In the genomic region with DNA sequence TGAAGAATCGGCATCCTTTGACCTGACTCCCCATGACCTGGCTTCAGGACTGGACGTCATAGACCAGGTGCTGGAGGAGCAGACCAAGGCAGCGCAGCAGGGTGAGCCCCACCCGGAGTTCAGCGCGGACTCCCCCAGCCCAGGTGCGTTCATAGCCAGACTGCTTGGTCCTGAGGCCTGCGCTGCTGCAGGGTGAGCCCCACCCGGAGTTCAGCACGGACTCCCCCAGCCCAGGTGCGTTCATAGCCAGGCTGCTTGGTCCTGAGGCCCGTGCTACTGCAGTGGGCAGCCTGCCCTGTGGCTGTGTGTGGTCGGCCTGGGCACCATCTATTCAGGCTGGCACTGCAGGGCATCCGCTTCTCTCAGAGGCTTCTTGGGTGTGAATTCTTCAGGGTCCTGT, we compare ENCODE assay signal across 1 cellular context.
TF ChIP-seq lines count a peak whose summit lies in the region.

No MANE protein-coding gene starts in this region.

TF ChIP-seq in WTC11, 78 proteins besides CTCF, POLR2A, EP300 and RAD21 (continued from another document):
- TF ChIP-seq, protein P1, sequence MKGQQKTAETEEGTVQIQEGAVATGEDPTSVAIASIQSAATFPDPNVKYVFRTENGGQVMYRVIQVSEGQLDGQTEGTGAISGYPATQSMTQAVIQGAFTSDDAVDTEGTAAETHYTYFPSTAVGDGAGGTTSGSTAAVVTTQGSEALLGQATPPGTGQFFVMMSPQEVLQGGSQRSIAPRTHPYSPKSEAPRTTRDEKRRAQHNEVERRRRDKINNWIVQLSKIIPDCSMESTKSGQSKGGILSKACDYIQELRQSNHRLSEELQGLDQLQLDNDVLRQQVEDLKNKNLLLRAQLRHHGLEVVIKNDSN (CRISPR knock-in tag; IDR thresholded peaks at IDR 0.05), result no peak
- no peak for TF ChIP-seq ZBTB21 (CRISPR knock-in tag; IDR thresholded peaks at IDR 0.05; ENCODE audit: borderline replicate concordance)
- no peak for TF ChIP-seq ESRRA (CRISPR knock-in tag; IDR thresholded peaks at IDR 0.05; ENCODE audit: borderline replicate concordance)
- TF ChIP-seq, protein P2, sequence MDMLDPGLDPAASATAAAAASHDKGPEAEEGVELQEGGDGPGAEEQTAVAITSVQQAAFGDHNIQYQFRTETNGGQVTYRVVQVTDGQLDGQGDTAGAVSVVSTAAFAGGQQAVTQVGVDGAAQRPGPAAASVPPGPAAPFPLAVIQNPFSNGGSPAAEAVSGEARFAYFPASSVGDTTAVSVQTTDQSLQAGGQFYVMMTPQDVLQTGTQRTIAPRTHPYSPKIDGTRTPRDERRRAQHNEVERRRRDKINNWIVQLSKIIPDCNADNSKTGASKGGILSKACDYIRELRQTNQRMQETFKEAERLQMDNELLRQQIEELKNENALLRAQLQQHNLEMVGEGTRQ (CRISPR knock-in tag; IDR thresholded peaks at IDR 0.05), result no peak
- TF ChIP-seq ZNF396 (CRISPR knock-in tag; IDR thresholded peaks at IDR 0.05; ENCODE audit: borderline replicate concordance), result no peak
- no peak for TF ChIP-seq NR3C1 (CRISPR knock-in tag; conservative IDR thresholded peaks at IDR 0.05; ENCODE audit: low read depth)
- no peak for TF ChIP-seq GABPB1 (CRISPR knock-in tag; IDR thresholded peaks at IDR 0.05)
- TF ChIP-seq NFATC4 (CRISPR knock-in tag; IDR thresholded peaks at IDR 0.05), result no peak
- TF ChIP-seq FOXK1 (CRISPR knock-in tag; IDR thresholded peaks at IDR 0.05), result no peak
- no peak for TF ChIP-seq GRHL2 (CRISPR knock-in tag; IDR thresholded peaks at IDR 0.05; ENCODE audit: insufficient replicate concordance, severe bottlenecking)
- no peak for TF ChIP-seq RELA (CRISPR knock-in tag; IDR thresholded peaks at IDR 0.05; ENCODE audit: borderline replicate concordance)
- TF ChIP-seq, protein P3, sequence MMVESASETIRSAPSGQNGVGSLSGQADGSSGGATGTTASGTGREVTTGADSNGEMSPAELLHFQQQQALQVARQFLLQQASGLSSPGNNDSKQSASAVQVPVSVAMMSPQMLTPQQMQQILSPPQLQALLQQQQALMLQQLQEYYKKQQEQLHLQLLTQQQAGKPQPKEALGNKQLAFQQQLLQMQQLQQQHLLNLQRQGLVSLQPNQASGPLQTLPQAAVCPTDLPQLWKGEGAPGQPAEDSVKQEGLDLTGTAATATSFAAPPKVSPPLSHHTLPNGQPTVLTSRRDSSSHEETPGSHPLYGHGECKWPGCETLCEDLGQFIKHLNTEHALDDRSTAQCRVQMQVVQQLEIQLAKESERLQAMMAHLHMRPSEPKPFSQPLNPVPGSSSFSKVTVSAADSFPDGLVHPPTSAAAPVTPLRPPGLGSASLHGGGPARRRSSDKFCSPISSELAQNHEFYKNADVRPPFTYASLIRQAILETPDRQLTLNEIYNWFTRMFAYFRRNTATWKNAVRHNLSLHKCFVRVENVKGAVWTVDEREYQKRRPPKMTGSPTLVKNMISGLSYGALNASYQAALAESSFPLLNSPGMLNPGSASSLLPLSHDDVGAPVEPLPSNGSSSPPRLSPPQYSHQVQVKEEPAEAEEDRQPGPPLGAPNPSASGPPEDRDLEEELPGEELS (CRISPR knock-in tag; IDR thresholded peaks at IDR 0.05), result no peak
- TF ChIP-seq, protein P4, sequence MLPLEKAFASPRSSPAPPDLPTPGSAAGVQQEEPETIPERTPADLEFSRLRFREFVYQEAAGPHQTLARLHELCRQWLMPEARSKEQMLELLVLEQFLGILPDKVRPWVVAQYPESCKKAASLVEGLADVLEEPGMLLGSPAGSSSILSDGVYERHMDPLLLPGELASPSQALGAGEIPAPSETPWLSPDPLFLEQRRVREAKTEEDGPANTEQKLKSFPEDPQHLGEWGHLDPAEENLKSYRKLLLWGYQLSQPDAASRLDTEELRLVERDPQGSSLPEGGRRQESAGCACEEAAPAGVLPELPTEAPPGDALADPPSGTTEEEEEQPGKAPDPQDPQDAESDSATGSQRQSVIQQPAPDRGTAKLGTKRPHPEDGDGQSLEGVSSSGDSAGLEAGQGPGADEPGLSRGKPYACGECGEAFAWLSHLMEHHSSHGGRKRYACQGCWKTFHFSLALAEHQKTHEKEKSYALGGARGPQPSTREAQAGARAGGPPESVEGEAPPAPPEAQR (CRISPR knock-in tag; IDR thresholded peaks at IDR 0.05), result no peak
- TF ChIP-seq, protein P5, sequence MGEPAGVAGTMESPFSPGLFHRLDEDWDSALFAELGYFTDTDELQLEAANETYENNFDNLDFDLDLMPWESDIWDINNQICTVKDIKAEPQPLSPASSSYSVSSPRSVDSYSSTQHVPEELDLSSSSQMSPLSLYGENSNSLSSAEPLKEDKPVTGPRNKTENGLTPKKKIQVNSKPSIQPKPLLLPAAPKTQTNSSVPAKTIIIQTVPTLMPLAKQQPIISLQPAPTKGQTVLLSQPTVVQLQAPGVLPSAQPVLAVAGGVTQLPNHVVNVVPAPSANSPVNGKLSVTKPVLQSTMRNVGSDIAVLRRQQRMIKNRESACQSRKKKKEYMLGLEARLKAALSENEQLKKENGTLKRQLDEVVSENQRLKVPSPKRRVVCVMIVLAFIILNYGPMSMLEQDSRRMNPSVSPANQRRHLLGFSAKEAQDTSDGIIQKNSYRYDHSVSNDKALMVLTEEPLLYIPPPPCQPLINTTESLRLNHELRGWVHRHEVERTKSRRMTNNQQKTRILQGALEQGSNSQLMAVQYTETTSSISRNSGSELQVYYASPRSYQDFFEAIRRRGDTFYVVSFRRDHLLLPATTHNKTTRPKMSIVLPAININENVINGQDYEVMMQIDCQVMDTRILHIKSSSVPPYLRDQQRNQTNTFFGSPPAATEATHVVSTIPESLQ (CRISPR knock-in tag; IDR thresholded peaks at IDR 0.05), result no peak
